Comparison of ENCODE assay signal across 15 cellular contexts in genomic region chr3:8606666-8607065, GRCh38. TPM values are rescaled to one million over a fixed set of nuclear protein-coding genes. Genes with fewer than 3 reads are reported as not detected.
"Had no signal": no experiment of that assay in that cellular context is flagged by ENCODE, and none has a peak within 500 bp of the region (broad histone marks: within the 10 kb centered on the region; RNA-seq: fewer than 3 reads in every experiment).

No MANE protein-coding gene starts in this region.

- H3K27ac Mint-ChIP-seq: activated CD4-positive, alpha-beta memory T cell treated with anti-CD3 and anti-CD28 coated beads for 36 hours; activated naive CD8-positive, alpha-beta T cell; progenitor cell of endocrine pancreas had no signal

- H3K36me3 ChIP-seq: brain microvascular endothelial cell, lower lobe of right lung, neutrophil, sigmoid colon had no signal

- H3K9me3 ChIP-seq: lower lobe of right lung, neutrophil, sigmoid colon had no signal

- ATAC-seq: activated T-cell treated with anti-CD3 and anti-CD28 coated beads, Interleukin-2, amount 50 U/mL, for 4 hours; stimulated activated naive CD8-positive, alpha-beta T cell treated with anti-CD3 and anti-CD28 coated beads, Interleukin-15, Interleukin-2, amounts not matched to agents 100 U/mL and 50 U/mL, for 24 hours had no signal

- H3K4me3 Mint-ChIP-seq: activated CD4-positive, alpha-beta memory T cell treated with anti-CD3 and anti-CD28 coated beads for 36 hours; activated naive CD8-positive, alpha-beta T cell; activated T-cell treated with anti-CD3 and anti-CD28 coated beads, Interleukin-2, amount 50 U/mL, for 4 hours had no signal

- DNase-seq: activated CD4-positive, alpha-beta memory T cell treated with anti-CD3 and anti-CD28 coated beads for 36 hours; activated gamma-delta T cell; activated T-cell treated with anti-CD3 and anti-CD28 coated beads, Interleukin-2, amount 50 U/mL, for 4 hours; brain microvascular endothelial cell; dermis blood vessel endothelial cell; left cardiac atrium; lower lobe of right lung; sigmoid colon; stimulated activated CD4-positive, alpha-beta T cell treated with anti-CD3 and anti-CD28 coated beads, Interleukin-2, amount 100 ng/mL, for 48 hours; stimulated activated naive CD8-positive, alpha-beta T cell treated with anti-CD3 and anti-CD28 coated beads, Interleukin-15, Interleukin-2, amounts not matched to agents 100 U/mL and 50 U/mL, for 24 hours; T1000 had no signal

- H3K36me3 Mint-ChIP-seq: activated CD4-positive, alpha-beta memory T cell treated with anti-CD3 and anti-CD28 coated beads for 36 hours; activated naive CD8-positive, alpha-beta T cell had no signal

- H3K27me3 ChIP-seq: brain microvascular endothelial cell, neutrophil, sigmoid colon had no signal

- H3K9me3 Mint-ChIP-seq: activated CD4-positive, alpha-beta memory T cell treated with anti-CD3 and anti-CD28 coated beads for 36 hours; activated T-cell treated with anti-CD3 and anti-CD28 coated beads, Interleukin-2, amount 50 U/mL, for 4 hours had no signal

- H3K4me3 ChIP-seq: lower lobe of right lung, sigmoid colon had no signal

- H3K27ac ChIP-seq: brain microvascular endothelial cell, lower lobe of right lung, neutrophil, sigmoid colon had no signal

RNA-seq across cellular contexts. Expression of gene SSUH2, which starts 37.9 kb away (rescaled TPM):
- total RNA-seq: activated CD4-positive, alpha-beta memory T cell treated with anti-CD3 and anti-CD28 coated beads for 36 hours; activated T-cell treated with anti-CD3 and anti-CD28 coated beads, Interleukin-2, amount 50 U/mL, for 4 hours; dermis blood vessel endothelial cell; glomerular endothelial cell; lower lobe of right lung had no signal
